In genomic region chr19:12946092-12946845, GRCh38 we compare ENCODE assay signal across 8 cellular contexts. TPM values are rescaled to one million over a fixed set of nuclear protein-coding genes. Genes with fewer than 3 reads are reported as not detected.
DNase-seq lines count a peak whose midpoint lies in the region; ATAC-seq and TF ChIP-seq lines count a peak whose summit lies in the region.

No MANE protein-coding gene starts in this region.

- H3K27me3 ChIP-seq in cardiac muscle cell (no peaks in the 10 kb centered on the region), parathyroid adenoma (ENCODE audit: control insufficient read depth, insufficient read depth, low read length) (no peaks in the 10 kb centered on the region)

- peak overlapping the region; percentile 94 for H3K4me2 ChIP-seq in parathyroid adenoma (ENCODE audit: low read length)

- H3K9ac ChIP-seq in parathyroid adenoma = peak overlapping the region; percentile 62

- peak; percentile 53 for DNase-seq in CMK (ENCODE audit: low read depth)
- DNase-seq in RPMI8226 = peak; percentile 63
- peak in 1 of 2 donors; percentile 59 for DNase-seq in activated naive CD4-positive, alpha-beta T cell treated with anti-CD3 and anti-CD28 coated beads, Interleukin-2, amount 50 U/mL, for 72 hours (ENCODE audit: low spot score in 2 of 2)
- peak; percentile 87 to 91 for DNase-seq in cardiac muscle cell (ENCODE audit: low read depth in 1 of 2, low spot score in 1 of 2)
- no peak for DNase-seq in inferior parietal cortex (ENCODE audit: extremely low spot score)

- H3K36me3 ChIP-seq in cardiac muscle cell (peaks cover 51% of the 10 kb centered on the region), parathyroid adenoma (ENCODE audit: control insufficient read depth, insufficient read depth, low read length) (no peaks in the 10 kb centered on the region)

- H3K4me3 ChIP-seq in cardiac muscle cell (peak overlapping the region; percentile 86), parathyroid adenoma (ENCODE audit: low read depth, low read length) (peak overlapping the region; percentile 93)

- peak overlapping the region; percentile 97 to 98 for H3K27ac Mint-ChIP-seq in activated naive CD4-positive, alpha-beta T cell treated with anti-CD3 and anti-CD28 coated beads, Interleukin-2, amount 50 U/mL, for 72 hours

- H3K27ac ChIP-seq in cardiac muscle cell = peak overlapping the region; percentile 98
- peak overlapping the region; percentile 80 for H3K27ac ChIP-seq in parathyroid adenoma

- ATAC-seq in GM19395 (IDR thresholded peaks at IDR 0.05; ENCODE audit: unreplicated experiment) = peak; percentile 30
- ATAC-seq in HG03520 (IDR thresholded peaks at IDR 0.05; ENCODE audit: unreplicated experiment) = peak; percentile 25
- ATAC-seq in activated naive CD4-positive, alpha-beta T cell treated with anti-CD3 and anti-CD28 coated beads, Interleukin-2, amount 50 U/mL, for 72 hours = peak; percentile 43 to 58

- H3K4me1 ChIP-seq in cardiac muscle cell (ENCODE audit: low read depth) (peaks cover 4% of the 10 kb centered on the region), parathyroid adenoma (peaks cover 7% of the 10 kb centered on the region)

- H3K36me3 Mint-ChIP-seq in activated naive CD4-positive, alpha-beta T cell treated with anti-CD3 and anti-CD28 coated beads, Interleukin-2, amount 50 U/mL, for 72 hours = peaks cover 45 to 61% of the 10 kb centered on the region in 2 donors

- H3K9me3 ChIP-seq in cardiac muscle cell (ENCODE audit: low read depth) (no peaks in the 10 kb centered on the region), parathyroid adenoma (ENCODE audit: control insufficient read depth, low read length) (no peaks in the 10 kb centered on the region)

- TF ChIP-seq CTCF in cardiac muscle cell (IDR thresholded peaks at IDR 0.05; ENCODE audit: low read depth, low read length) (no peak), parathyroid adenoma (IDR thresholded peaks at IDR 0.05) (peak; percentile 5)

- H2AFZ ChIP-seq in parathyroid adenoma = peak overlapping the region; percentile 53

- H3K9me3 Mint-ChIP-seq in activated naive CD4-positive, alpha-beta T cell treated with anti-CD3 and anti-CD28 coated beads, Interleukin-2, amount 50 U/mL, for 72 hours = no peaks in the 10 kb centered on the region

- peaks cover 20% of the 10 kb centered on the region for H3K79me2 ChIP-seq in parathyroid adenoma

RNA-seq across cellular contexts. Expression of gene RAD23A, which starts 0.6 kb away (rescaled TPM):
- total RNA-seq in activated naive CD4-positive, alpha-beta T cell treated with anti-CD3 and anti-CD28 coated beads, Interleukin-2, amount 50 U/mL, for 72 hours = 100 to 1,000 TPM; 146 to 207 TPM
- total RNA-seq in cardiac muscle cell = 157 and 191 TPM in 2 replicates
- polyA plus RNA-seq in cardiac muscle cell = 182 and 225 TPM in 2 replicates

RNA-seq across cellular contexts. Expression of gene CALR, which starts 7.9 kb away (rescaled TPM):
- 100 to 1,000 TPM; 505 to 624 TPM for total RNA-seq in activated naive CD4-positive, alpha-beta T cell treated with anti-CD3 and anti-CD28 coated beads, Interleukin-2, amount 50 U/mL, for 72 hours
- total RNA-seq in cardiac muscle cell = 615 and 1,390 TPM in 2 replicates
- polyA plus RNA-seq in cardiac muscle cell = 338 and 856 TPM in 2 replicates

RNA-seq across cellular contexts. Expression of gene GADD45GIP1, which starts 10.8 kb away (rescaled TPM):
- 10 to 100 TPM in 1 of 2 donors, 1 to 10 TPM in 1; 7.7 to 26.7 TPM for total RNA-seq in activated naive CD4-positive, alpha-beta T cell treated with anti-CD3 and anti-CD28 coated beads, Interleukin-2, amount 50 U/mL, for 72 hours
- total RNA-seq in cardiac muscle cell = 78.2 and 84.5 TPM in 2 replicates
- 133 and 145 TPM in 2 replicates for polyA plus RNA-seq in cardiac muscle cell

RNA-seq across cellular contexts. Expression of gene FARSA, which starts 12.8 kb away (rescaled TPM):
- total RNA-seq in activated naive CD4-positive, alpha-beta T cell treated with anti-CD3 and anti-CD28 coated beads, Interleukin-2, amount 50 U/mL, for 72 hours = 100 to 1,000 TPM in 1 of 2 donors, 10 to 100 TPM in 1; 89.2 to 116 TPM
- 81.9 and 87.9 TPM in 2 replicates for total RNA-seq in cardiac muscle cell
- 121 and 133 TPM in 2 replicates for polyA plus RNA-seq in cardiac muscle cell

RNA-seq across cellular contexts. Expression of gene DAND5, which starts 23.1 kb away (rescaled TPM):
- total RNA-seq in activated naive CD4-positive, alpha-beta T cell treated with anti-CD3 and anti-CD28 coated beads, Interleukin-2, amount 50 U/mL, for 72 hours = 1 to 10 TPM in 1 of 2 donors, under 1 TPM in 1; 0.31 to 1.3 TPM
- total RNA-seq in cardiac muscle cell = 0.67 TPM in 1 of 2 replicates, not detected in the other
- 0.07 and 0.09 TPM in 2 replicates for polyA plus RNA-seq in cardiac muscle cell
